ENCODE assay signal across 22 cellular contexts in genomic region chr4:148344382-148344781, GRCh38.
"Had no signal": no experiment of that assay in that cellular context is flagged by ENCODE, and none has a peak within 500 bp of the region (broad histone marks: within the 10 kb centered on the region; RNA-seq: fewer than 3 reads in every experiment).

No MANE protein-coding gene starts in this region.

- H3K9me3 ChIP-seq: vagina had no signal

- H3K4me1 ChIP-seq: foreskin keratinocyte, vagina had no signal

- H3K4me3 ChIP-seq: skin epidermis, transverse colon, vagina had no signal

- H3K36me3 ChIP-seq: transverse colon, vagina had no signal

- H3K27me3 ChIP-seq: foreskin keratinocyte, transverse colon, vagina had no signal

- H3K4me1 Mint-ChIP-seq: activated B cell treated with CpG ODN at 0.5 μM for 24 hours, natural killer cell had no signal

- H3K27me3 Mint-ChIP-seq: activated B cell treated with CpG ODN at 0.5 μM for 24 hours; activated CD4-positive, alpha-beta T cell treated with anti-CD3 and anti-CD28 coated beads, Interleukin-2, amount 10 ng/mL, durations not matched to agents 7 days and 5 days; activated naive CD8-positive, alpha-beta T cell; brain had no signal

- DNase-seq: activated B cell treated with CpG ODN at 0.5 μM for 24 hours; activated CD4-positive, alpha-beta T cell treated with anti-CD3 and anti-CD28 coated beads, Interleukin-2, amount 10 ng/mL, durations not matched to agents 7 days and 5 days; activated CD8-positive, alpha-beta memory T cell treated with anti-CD3 and anti-CD28 coated beads, Interleukin-2, amount 50 U/mL, for 48 hours; activated gamma-delta T cell; activated T-cell treated with anti-CD3 and anti-CD28 coated beads, Interleukin-2, amount 50 U/mL, for 72 hours; amniotic stem cell; cortex of kidney; effector memory CD4-positive, alpha-beta T cell; glutamatergic neuron; mesenchymal stem cell; natural killer cell; posterior cingulate gyrus; stimulated activated CD4-positive, alpha-beta T cell treated with anti-CD3 and anti-CD28 coated beads, Interleukin-4, amount 100 ng/mL, for 24 hours; stimulated activated naive CD4-positive, alpha-beta T cell; substantia nigra; transverse colon had no signal

- H3K27ac ChIP-seq: foreskin keratinocyte, skin epidermis, transverse colon, vagina had no signal

- H3K27ac Mint-ChIP-seq: activated B cell treated with CpG ODN at 0.5 μM for 24 hours; activated CD4-positive, alpha-beta T cell treated with anti-CD3 and anti-CD28 coated beads, Interleukin-2, amount 10 ng/mL, durations not matched to agents 7 days and 5 days; activated naive CD8-positive, alpha-beta T cell; activated T-cell treated with anti-CD3 and anti-CD28 coated beads, Interleukin-2, amount 50 U/mL, for 72 hours; natural killer cell had no signal

- H3K9me3 Mint-ChIP-seq: natural killer cell had no signal

- ATAC-seq: activated T-cell treated with anti-CD3 and anti-CD28 coated beads, Interleukin-2, amount 50 U/mL, for 72 hours; foreskin keratinocyte; natural killer cell had no signal

- H3K36me3 Mint-ChIP-seq: brain had no signal

- FAIRE-seq: TTC549 had no signal

- H3K4me3 Mint-ChIP-seq: activated B cell treated with CpG ODN at 0.5 μM for 24 hours; activated CD4-positive, alpha-beta T cell treated with anti-CD3 and anti-CD28 coated beads, Interleukin-2, amount 10 ng/mL, durations not matched to agents 7 days and 5 days; activated naive CD8-positive, alpha-beta T cell; activated T-cell treated with anti-CD3 and anti-CD28 coated beads, Interleukin-2, amount 50 U/mL, for 72 hours; natural killer cell had no signal
